Comparison of ENCODE assay signal across 1 cellular context in genomic region chr1:22078133-22078532, GRCh38.
TF ChIP-seq lines count a peak whose summit lies in the region.

No MANE protein-coding gene starts in this region.

TF ChIP-seq in H1, 55 proteins besides CTCF, POLR2A, EP300 and RAD21:
- no peak for TF ChIP-seq CTBP2 (IDR thresholded peaks at IDR 0.05; ENCODE audit: borderline replicate concordance, insufficient read depth, insufficient read length, low read length)
- TF ChIP-seq GTF2F1 (IDR thresholded peaks at IDR 0.05; ENCODE audit: borderline replicate concordance, low read depth, low read length) = no peak
- TF ChIP-seq KDM5A (IDR thresholded peaks at IDR 0.05; ENCODE audit: low read length) = no peak
- TF ChIP-seq NRF1 (IDR thresholded peaks at IDR 0.05; ENCODE audit: low read depth, low read length) = no peak
